ENCODE assay signal across 15 cellular contexts in the genomic region with DNA sequence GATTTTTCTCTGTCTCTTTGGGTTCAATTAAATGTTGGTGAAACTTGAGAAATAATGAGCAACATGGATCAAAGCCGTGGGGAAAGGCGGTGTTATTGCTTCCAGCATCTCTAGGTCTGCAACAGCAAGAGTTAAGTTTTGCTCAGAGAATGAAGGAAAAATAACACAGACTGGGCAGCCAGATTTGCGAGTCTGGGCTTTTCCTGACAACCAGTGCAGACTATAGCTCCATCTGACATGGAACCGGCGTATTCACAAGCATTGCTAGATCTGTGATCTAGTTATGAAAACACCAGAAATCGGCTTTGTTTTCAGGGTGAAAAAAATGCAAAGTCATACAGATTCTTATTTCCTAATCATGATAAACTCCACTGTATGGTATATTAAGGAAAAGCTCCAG.
A peak's percentile ranks its signal among the peaks of the same experiment; 100 is the strongest.
DNase-seq lines count a peak whose midpoint lies in the region; ATAC-seq and TF ChIP-seq lines count a peak whose summit lies in the region.
"Had no signal": no experiment of that assay in that cellular context is flagged by ENCODE, and none has a peak within 500 bp of the region (broad histone marks: within the 10 kb centered on the region; RNA-seq: fewer than 3 reads in every experiment).

No MANE protein-coding gene starts in this region.

- CTCF ChIA-PET in IMR-90 (lab: Yijun Ruan, JAX), result no interaction called here

- H3K9me1 ChIP-seq in IMR-90 (ENCODE audit: insufficient read depth, low read length), result 0 out of 2 replicates have a peak, but pooled peaks cover 3% of the 10 kb centered on the region

- in situ Hi-C loops in IMR-90 (cut with MboI; ENCODE audit: low sequenced_read_pairs), result no loop called here

- no peak overlapping the region for H2BK15ac ChIP-seq in IMR-90 (ENCODE audit: low read depth, low read length)

- no peaks in the 10 kb centered on the region for H3K9me3 Mint-ChIP-seq in chondrocyte (ENCODE audit: low read depth)
- H3K9me3 Mint-ChIP-seq in nephron, result no peaks in the 10 kb centered on the region

- no peaks in the 10 kb centered on the region for H3K36me3 Mint-ChIP-seq in chondrocyte (ENCODE audit: low read depth)
- no peaks in the 10 kb centered on the region for H3K36me3 Mint-ChIP-seq in nephron (ENCODE audit: low read depth)

- no peak overlapping the region for H3K56ac ChIP-seq in IMR-90 (ENCODE audit: extremely low read depth, insufficient read depth, low read length)

- no peak for TF ChIP-seq RAD21 in IMR-90 (IDR thresholded peaks at IDR 0.05; ENCODE audit: low read length)

- no peak overlapping the region for H3K4ac ChIP-seq in IMR-90 (ENCODE audit: low read depth, low read length)

- no peaks in the 10 kb centered on the region for H3K9me3 ChIP-seq in IMR-90 (ENCODE audit: control insufficient read depth, insufficient read depth, low read length)
- H3K9me3 ChIP-seq: BE2C had no signal

- H3K9ac ChIP-seq in IMR-90 (ENCODE audit: low read depth, low read length), result no peak overlapping the region

- dilution Hi-C loops in IMR-90 (cut with HindIII; ENCODE audit: low sequenced_read_pairs, unreplicated experiment), result no loop called here

- intact Hi-C loops in IMR-90 (cut with micrococcal nuclease), result no loop called here

- H3K4me3 ChIP-seq in ACC112 (ENCODE audit: low read depth, low read length) (peak overlapping the region; percentile 22; the same call in 1 of the 2 replicates), IMR-90 (ENCODE audit: insufficient read depth, low read depth, low read length) (no peak overlapping the region)

- no peak overlapping the region for H2AK5ac ChIP-seq in IMR-90 (ENCODE audit: low read depth, low read length)

- BruUV-seq in IMR-90 (replicated peaks; lab: Mats Ljungman, UMichigan), result no TSS peak

- DNase-seq in IMR-90 (no peak), chondrocyte (ENCODE audit: low spot score) (no peak), NCI-H1092 treated with DMSO at 0.1 percent for 48 hours (lab: John Stamatoyannopoulos, UW) (no peak), ureter (ENCODE audit: low spot score) (no peak)
- no peak for DNase-seq in NK-92 treated with Interleukin-12 subunit alpha and Interleukin-12 subunit beta, amount 100 ng/mL, for 24 hours (lab: John Stamatoyannopoulos, UW)
- DNase-seq in stimulated activated CD4-positive, alpha-beta T cell treated with anti-CD3 and anti-CD28 coated beads, Interleukin-4, amount 100 ng/mL, for 1 hour, result no peak
- DNase-seq: BE2C, DMS 273 treated with DMSO at 0.1 percent for 48 hours, H7, NCI-H1417, NCI-H1930, NCI-H2171 treated with DMSO at 0.1 percent for 48 hours, NCI-H774 had no signal

- no peak overlapping the region for H2BK5ac ChIP-seq in IMR-90 (ENCODE audit: low read depth, low read length, poor library complexity, severe bottlenecking)

- H3K27me3 Mint-ChIP-seq in chondrocyte (ENCODE audit: low read depth) (no peaks in the 10 kb centered on the region), nephron (ENCODE audit: low read depth) (no peaks in the 10 kb centered on the region)

- no peak for ATAC-seq in IMR-90 (ENCODE audit: low read depth)

- no peak overlapping the region for H2BK20ac ChIP-seq in IMR-90 (ENCODE audit: low read depth, low read length)

- no peak overlapping the region for H4K91ac ChIP-seq in IMR-90 (ENCODE audit: insufficient read depth, low read depth, low read length)

- H3K4me1 ChIP-seq in ACC112 (ENCODE audit: control insufficient read depth, insufficient read depth, low read length, unreplicated experiment) (peaks cover 17% of the 10 kb centered on the region), IMR-90 (ENCODE audit: control insufficient read depth, insufficient read depth, low read length) (no peaks in the 10 kb centered on the region)
- H3K4me1 ChIP-seq: BE2C had no signal

- TF ChIP-seq POLR2A in IMR-90 (IDR thresholded peaks at IDR 0.05; ENCODE audit: low read depth, low read length), result no peak

- peaks cover 37% of the 10 kb centered on the region for H3K4me1 Mint-ChIP-seq in chondrocyte (ENCODE audit: low read depth)
- peaks cover 20% of the 10 kb centered on the region for H3K4me1 Mint-ChIP-seq in nephron

- H4K8ac ChIP-seq in IMR-90 (ENCODE audit: low read depth in 2 of 2, low read length in 2 of 2), result no peak overlapping the region

- peak overlapping the region; percentile 18; the same call in 1 of the 2 replicates for H3K27ac ChIP-seq in ACC112 (ENCODE audit: low read depth, low read length)
- H3K27ac ChIP-seq in IMR-90 (ENCODE audit: insufficient read depth, low read length), result no peak overlapping the region

- H3K18ac ChIP-seq in IMR-90 (ENCODE audit: low read depth, low read length), result no peak overlapping the region

- no peak for TF ChIP-seq CTCF in IMR-90 (conservative IDR thresholded peaks at IDR 0.05; ENCODE audit: low read depth, low read length)
- no peak for TF ChIP-seq CTCF in chondrocyte (IDR thresholded peaks at IDR 0.05)
- TF ChIP-seq CTCF in nephron (IDR thresholded peaks at IDR 0.05; ENCODE audit: unreplicated experiment in 3 of 3), result no peak

- H2BK120ac ChIP-seq in IMR-90 (ENCODE audit: low read depth, low read length), result no peak overlapping the region

- no peaks in the 10 kb centered on the region for H4K20me1 ChIP-seq in IMR-90 (ENCODE audit: insufficient read depth, low read length)

- no peak overlapping the region for H3K23ac ChIP-seq in IMR-90 (ENCODE audit: low read depth, low read length)

- H4K5ac ChIP-seq in IMR-90 (ENCODE audit: low read depth, low read length), result no peak overlapping the region

- peak overlapping the region; percentile 78 for H3K27ac Mint-ChIP-seq in chondrocyte (ENCODE audit: unreplicated experiment)
- peak overlapping the region; percentile 20 to 54 (median 46) for H3K27ac Mint-ChIP-seq in nephron

- no peak overlapping the region for H3K14ac ChIP-seq in IMR-90 (replicated peaks; ENCODE audit: low read depth, low read length)

- POLR2A ChIA-PET in IMR-90 (lab: Charles Lee; ENCODE audit: unreplicated experiment), result no interaction called here

- no peak overlapping the region for H3K4me3 Mint-ChIP-seq in chondrocyte (ENCODE audit: unreplicated experiment)
- H3K4me3 Mint-ChIP-seq in nephron, result peak overlapping the region in 2 of 3 experiments; percentile 51 to 69

- no peaks in the 10 kb centered on the region for H3K79me2 ChIP-seq in ACC112 (ENCODE audit: control insufficient read depth, insufficient read depth, low read length, unreplicated experiment)

- no peaks in the 10 kb centered on the region for H3K36me3 ChIP-seq in ACC112 (ENCODE audit: insufficient read depth, low read length)
- no peaks in the 10 kb centered on the region for H3K36me3 ChIP-seq in IMR-90 (ENCODE audit: control insufficient read depth, insufficient read depth, low read length)
- H3K36me3 ChIP-seq: BE2C had no signal

- H3K79me1 ChIP-seq in IMR-90 (ENCODE audit: low read depth in 1 of 2, low read length in 2 of 2), result no peaks in the 10 kb centered on the region

- no peak overlapping the region for H2AK9ac ChIP-seq in IMR-90 (replicated peaks; ENCODE audit: low read depth, low read length, poor library complexity)

- H3K27me3 ChIP-seq in ACC112 (ENCODE audit: insufficient read depth, low read length) (no peaks in the 10 kb centered on the region), IMR-90 (ENCODE audit: control insufficient read depth, insufficient read depth, low read length) (no peaks in the 10 kb centered on the region; the same call in 1 of the 2 replicates)
- H3K27me3 ChIP-seq: BE2C had no signal

- no peak overlapping the region for H2AFZ ChIP-seq in ACC112 (ENCODE audit: low read length, unreplicated experiment)
- H2AFZ ChIP-seq in IMR-90 (replicated peaks; ENCODE audit: low read length, poor library complexity), result no peak overlapping the region

- H3K4me2 ChIP-seq in IMR-90 (ENCODE audit: low read depth, low read length), result no peak overlapping the region

- 29% methylated on average over 2 of the region's 6 CpGs; no CpG with 5 or more reads in 1 of the 2 experiments for WGBS in IMR-90 (ENCODE audit: extremely low coverage in 2 of 2, insufficient read length in 1 of 2), 2 experiments

TF ChIP-seq in IMR-90, 13 proteins besides CTCF, POLR2A, EP300 and RAD21:
- TF ChIP-seq MAFK (IDR thresholded peaks at IDR 0.05; ENCODE audit: low read depth, low read length), result no peak
- TF ChIP-seq NFE2L2 (IDR thresholded peaks at IDR 0.05; ENCODE audit: low read depth, low read length), result peak; percentile 48
